Comparison of ENCODE assay signal across 10 cellular contexts in the genomic region with DNA sequence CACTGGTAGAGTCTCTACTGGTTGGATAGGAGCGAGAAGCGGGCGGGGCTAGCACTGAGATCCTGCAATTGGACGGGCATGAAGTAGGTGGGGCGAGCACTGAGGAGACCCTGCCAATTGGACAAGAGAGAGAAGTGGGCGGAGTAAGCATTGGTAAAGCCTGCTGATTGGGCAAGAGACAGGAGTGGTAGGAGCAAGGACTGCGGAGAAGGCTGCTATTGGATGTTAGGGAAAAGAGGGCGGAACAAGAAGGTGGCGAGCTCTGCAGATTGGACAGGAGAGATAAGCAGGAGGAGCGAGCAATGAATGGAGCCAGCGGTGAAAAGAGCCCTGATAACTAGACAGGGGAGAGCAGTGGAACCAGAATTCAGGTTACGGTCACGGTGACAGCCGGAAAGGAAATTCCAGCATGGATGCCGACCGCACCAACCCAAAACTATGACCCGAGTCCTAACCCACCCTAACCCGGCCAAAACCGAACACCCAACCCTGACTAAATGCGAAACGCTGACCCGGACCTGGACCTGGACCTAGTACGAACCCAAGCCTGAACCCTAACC. TPM values are rescaled to one million over a fixed set of nuclear protein-coding genes. Genes with fewer than 3 reads are reported as not detected.
DNase-seq lines count a peak whose midpoint lies in the region; ATAC-seq and TF ChIP-seq lines count a peak whose summit lies in the region.
"Had no signal": no experiment of that assay in that cellular context is flagged by ENCODE, and none has a peak within 500 bp of the region (broad histone marks: within the 10 kb centered on the region; RNA-seq: fewer than 3 reads in every experiment).

No MANE protein-coding gene starts in this region.

- ATAC-seq in Right ventricle myocardium inferior: no peak

- no peaks in the 10 kb centered on the region for H3K9me3 Mint-ChIP-seq in activated CD4-positive, alpha-beta memory T cell treated with anti-CD3 and anti-CD28 coated beads for 36 hours
- H3K9me3 Mint-ChIP-seq in nephron progenitor cell: no peaks in the 10 kb centered on the region

- H3K27me3 ChIP-seq in left ventricle myocardium inferior (ENCODE audit: low read depth): no peaks in the 10 kb centered on the region

- H3K4me3 ChIP-seq in left ventricle myocardium inferior: no peak overlapping the region

- no peak overlapping the region for H3K4me3 Mint-ChIP-seq in activated CD4-positive, alpha-beta memory T cell treated with anti-CD3 and anti-CD28 coated beads for 36 hours
- H3K4me3 Mint-ChIP-seq in nephron progenitor cell: no peak overlapping the region

- intact Hi-C loops in Right ventricle myocardium inferior (cut with DNase I) (loop anchor here (2.0 to 5.0 kb wide), 4 partner anchors 245 to 855 kb away; a partner anchor contains a TSS), left ventricle myocardium inferior (cut with micrococcal nuclease) (loop anchor here (5.0 kb wide), 1 partner anchor 560 kb away; no protein-coding TSS in a partner anchor)
- intact Hi-C loops in activated CD4-positive, alpha-beta memory T cell treated with anti-CD3 and anti-CD28 coated beads for 36 hours (cut with micrococcal nuclease): no loop called here

- H3K36me3 ChIP-seq in left ventricle myocardium inferior: no peaks in the 10 kb centered on the region

- H3K27me3 Mint-ChIP-seq in activated CD4-positive, alpha-beta memory T cell treated with anti-CD3 and anti-CD28 coated beads for 36 hours: no peaks in the 10 kb centered on the region
- H3K27me3 Mint-ChIP-seq in nephron progenitor cell (ENCODE audit: low read depth, poor library complexity): peaks cover 13% of the 10 kb centered on the region

- no peak for TF ChIP-seq CTCF in left ventricle myocardium inferior (IDR thresholded peaks at IDR 0.05; ENCODE audit: borderline replicate concordance)
- no peak for TF ChIP-seq CTCF in nephron progenitor cell (IDR thresholded peaks at IDR 0.05)

- peaks cover 19% of the 10 kb centered on the region for H3K4me1 ChIP-seq in left ventricle myocardium inferior

- DNase-seq in Right ventricle myocardium inferior (ENCODE audit: missing footprints): peak; percentile 61
- no peak for DNase-seq in left ventricle myocardium inferior
- peak; percentile 54 for DNase-seq in activated CD4-positive, alpha-beta memory T cell treated with anti-CD3 and anti-CD28 coated beads for 36 hours
- DNase-seq in iris pigment epithelial cell (ENCODE audit: low read depth): peak; percentile 46
- DNase-seq in ureter (ENCODE audit: low spot score): peak; percentile 40
- DNase-seq in NCI-H524 (lab: John Stamatoyannopoulos, UW): no peak
- no peak for DNase-seq in nephron progenitor cell
- DNase-seq in GM19240 (ENCODE audit: insufficient read length, low spot score): no peak
- DNase-seq: GF-D8 had no signal

- H3K27ac Mint-ChIP-seq in activated CD4-positive, alpha-beta memory T cell treated with anti-CD3 and anti-CD28 coated beads for 36 hours: no peak overlapping the region
- H3K27ac Mint-ChIP-seq in nephron progenitor cell: no peak overlapping the region

- no peak overlapping the region for H3K27ac ChIP-seq in left ventricle myocardium inferior (replicated peaks)
- H3K27ac ChIP-seq: KMS-11 had no signal

- no peaks in the 10 kb centered on the region for H3K9me3 ChIP-seq in left ventricle myocardium inferior (replicated peaks)

- H3K4me1 Mint-ChIP-seq in activated CD4-positive, alpha-beta memory T cell treated with anti-CD3 and anti-CD28 coated beads for 36 hours (ENCODE audit: low read depth): peaks cover 2% of the 10 kb centered on the region
- no peaks in the 10 kb centered on the region for H3K4me1 Mint-ChIP-seq in nephron progenitor cell

- POLR2A ChIA-PET in activated CD4-positive, alpha-beta memory T cell treated with anti-CD3 and anti-CD28 coated beads for 36 hours (lab: Charles Lee): no interaction called here

- no peaks in the 10 kb centered on the region for H3K36me3 Mint-ChIP-seq in activated CD4-positive, alpha-beta memory T cell treated with anti-CD3 and anti-CD28 coated beads for 36 hours
- no peaks in the 10 kb centered on the region for H3K36me3 Mint-ChIP-seq in nephron progenitor cell (ENCODE audit: low read depth)

- CTCF ChIA-PET in activated CD4-positive, alpha-beta memory T cell treated with anti-CD3 and anti-CD28 coated beads for 36 hours (lab: Charles Lee): no interaction called here

RNA-seq across cellular contexts. Expression of a gene that starts 4.8 kb away (rescaled TPM):
- not detected for total RNA-seq in Right ventricle myocardium inferior
- not detected for total RNA-seq in left ventricle myocardium inferior
- total RNA-seq in activated CD4-positive, alpha-beta memory T cell treated with anti-CD3 and anti-CD28 coated beads for 36 hours: not detected
- not detected for total RNA-seq in ureter

RNA-seq across cellular contexts. Expression of a gene that starts 39.3 kb away (rescaled TPM):
- total RNA-seq in Right ventricle myocardium inferior (4.5 TPM), left ventricle myocardium inferior (2.7 TPM), ureter (23.5 TPM)
- total RNA-seq in activated CD4-positive, alpha-beta memory T cell treated with anti-CD3 and anti-CD28 coated beads for 36 hours: under 1 TPM; 0.02 to 0.12 TPM

Comparison
In these comparisons a context has a peak if more than half of its experiments do, and no peak if none do; other contexts are left out.
1. DNase-seq: peak in Right ventricle myocardium inferior (single experiment), activated CD4-positive, alpha-beta memory T cell treated with anti-CD3 and anti-CD28 coated beads for 36 hours (single experiment), iris pigment epithelial cell (single experiment) and ureter (single experiment); none in left ventricle myocardium inferior (single experiment), NCI-H524 (0 of 2), nephron progenitor cell (single experiment) and GM19240 (single experiment).